Comparison of ENCODE assay signal across 8 cellular contexts in the genomic region with DNA sequence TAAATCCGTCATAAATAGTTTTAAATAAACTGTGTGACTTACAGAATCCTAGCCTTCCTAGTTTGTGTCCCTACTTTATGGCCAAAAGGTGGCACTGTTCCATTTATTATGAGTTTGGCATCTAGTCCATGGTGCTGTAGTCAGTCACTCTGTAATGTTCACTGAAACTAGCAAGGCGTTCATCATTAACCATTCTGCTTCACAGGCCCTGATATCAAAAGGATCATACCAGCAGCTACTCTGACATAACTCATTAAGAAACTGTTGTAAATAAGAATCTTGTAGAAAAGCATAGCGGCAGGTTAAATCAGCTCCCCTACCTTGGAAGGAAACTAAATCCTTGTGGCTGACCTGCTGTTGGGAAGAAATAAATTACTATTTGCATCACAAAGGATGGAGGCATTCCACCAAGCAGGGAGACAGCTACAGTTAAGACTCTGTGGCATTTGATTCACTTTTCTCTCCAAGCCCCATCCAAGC.
DNase-seq lines count a peak whose midpoint lies in the region; ATAC-seq, FAIRE-seq and TF ChIP-seq lines count a peak whose summit lies in the region.

No MANE protein-coding gene starts in this region.

- no peaks in the 10 kb centered on the region for H3K36me3 Mint-ChIP-seq in neural progenitor cell

- H3K27me3 Mint-ChIP-seq in neural progenitor cell (ENCODE audit: insufficient read depth, low read depth): peaks cover 2% of the 10 kb centered on the region

- peak; percentile 51 for FAIRE-seq in endometrium (lab: Jason Lieb, UNC)

- TF ChIP-seq CTCF in neural progenitor cell (IDR thresholded peaks at IDR 0.05) (peak; percentile 81), gastrocnemius medialis (IDR thresholded peaks at IDR 0.05 in 4 of 5, conservative IDR thresholded peaks at IDR 0.05 in 1 of 5) (peak in 1 of 5 experiments; percentile 40)

- DNase-seq in DMS53 treated with DMSO at 0.1 percent for 48 hours (lab: John Stamatoyannopoulos, UW; ENCODE audit: unreplicated experiment) (peak; percentile 46), H4 (ENCODE audit: low spot score) (peak; percentile 61), NCI-H510A (lab: John Stamatoyannopoulos, UW) (peak; percentile 3), neural progenitor cell (ENCODE audit: low spot score) (peak; percentile 76), gastrocnemius medialis (no peak)

- H4K20me1 ChIP-seq in neural progenitor cell (ENCODE audit: low read depth): no peaks in the 10 kb centered on the region

- H3K36me3 ChIP-seq in neural progenitor cell (no peaks in the 10 kb centered on the region), gastrocnemius medialis (no peaks in the 10 kb centered on the region)

- no peak overlapping the region for H3K4me3 Mint-ChIP-seq in neural progenitor cell

- H3K9me3 Mint-ChIP-seq in neural progenitor cell: no peaks in the 10 kb centered on the region

- TF ChIP-seq POLR2A in gastrocnemius medialis (IDR thresholded peaks at IDR 0.05): no peak

- ATAC-seq in gastrocnemius medialis (no peak), HG02798 (IDR thresholded peaks at IDR 0.05; ENCODE audit: poor library complexity, unreplicated experiment) (no peak), HG02840 (IDR thresholded peaks at IDR 0.05; ENCODE audit: low FRiP score, unreplicated experiment) (no peak)

- H2AFZ ChIP-seq in neural progenitor cell (replicated peaks): no peak overlapping the region

- H3K4me3 ChIP-seq in neural progenitor cell (peak overlapping the region; percentile 28), gastrocnemius medialis (no peak overlapping the region)

- H3K27ac ChIP-seq in neural progenitor cell (peak overlapping the region; percentile 34), gastrocnemius medialis (no peak overlapping the region)

- intact Hi-C loops in gastrocnemius medialis (cut with DNase I; ENCODE audit: low total_unique reads): no loop called here

- peaks cover 13% of the 10 kb centered on the region for H3K4me1 Mint-ChIP-seq in neural progenitor cell

- no peak overlapping the region for H3K9ac ChIP-seq in neural progenitor cell

- H3K4me2 ChIP-seq in neural progenitor cell: peak overlapping the region; percentile 74

- no peak overlapping the region for H3K27ac Mint-ChIP-seq in neural progenitor cell

- in situ Hi-C loops in gastrocnemius medialis (cut with MboI; ENCODE audit: low sequenced_read_pairs in 4 of 4): no loop called here

- H3K79me2 ChIP-seq in neural progenitor cell (ENCODE audit: low read depth): no peaks in the 10 kb centered on the region

- H3K9me3 ChIP-seq in neural progenitor cell (ENCODE audit: low read depth) (no peaks in the 10 kb centered on the region), gastrocnemius medialis (no peaks in the 10 kb centered on the region)

- H3K4me1 ChIP-seq in neural progenitor cell: peaks cover 14% of the 10 kb centered on the region
- no peaks in the 10 kb centered on the region for H3K4me1 ChIP-seq in gastrocnemius medialis

- H3K27me3 ChIP-seq in neural progenitor cell: no peaks in the 10 kb centered on the region
- H3K27me3 ChIP-seq in gastrocnemius medialis: no peaks in the 10 kb centered on the region

- H3F3A ChIP-seq in neural progenitor cell (ENCODE audit: low read depth): peaks cover 5% of the 10 kb centered on the region

Comparison
In these comparisons a context has a peak if more than half of its experiments do, and no peak if none do; other contexts are left out.
1. DNase-seq: peak in DMS53 treated with DMSO at 0.1 percent for 48 hours (single experiment), H4 (single experiment), NCI-H510A (single experiment) and neural progenitor cell (single experiment); none in gastrocnemius medialis (0 of 2).